10 cellular contexts compared by ENCODE assay signal in the genomic region with DNA sequence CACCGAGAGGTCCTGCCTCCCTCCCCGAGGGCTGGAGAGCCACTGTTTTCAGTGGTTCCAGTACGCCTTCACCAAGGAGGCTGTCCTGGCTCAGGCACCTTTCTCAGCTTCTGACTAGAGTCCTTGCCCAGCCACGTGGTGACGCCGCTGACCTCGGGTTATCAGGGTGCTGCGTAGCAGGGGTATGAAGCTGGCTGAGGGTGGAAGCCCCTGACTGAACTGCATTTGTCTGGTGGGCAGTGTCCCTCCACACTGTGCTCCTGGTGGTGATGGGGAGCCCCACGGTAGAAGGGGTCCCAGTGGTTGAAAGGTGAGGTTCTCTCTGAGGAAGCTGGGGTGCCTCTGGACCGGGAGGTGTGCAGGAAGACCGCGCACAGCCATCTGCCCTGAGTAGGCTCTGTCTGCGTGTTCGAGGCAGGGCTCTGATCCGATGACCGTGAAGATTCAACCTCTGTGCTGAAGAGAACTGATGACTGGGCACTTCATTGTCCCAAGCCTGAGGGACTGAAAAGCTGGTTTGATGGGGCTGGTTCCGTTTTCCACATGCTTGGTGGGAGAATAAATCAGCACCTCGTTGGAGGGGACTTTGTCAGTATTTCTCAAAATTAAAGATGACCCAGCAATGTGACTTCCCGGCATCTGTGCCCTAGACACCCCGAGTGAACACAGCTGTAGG. TPM values are rescaled to one million over a fixed set of nuclear protein-coding genes. Genes with fewer than 3 reads are reported as not detected.
DNase-seq lines count a peak whose midpoint lies in the region; ATAC-seq and TF ChIP-seq lines count a peak whose summit lies in the region.
"Had no signal": no experiment of that assay in that cellular context is flagged by ENCODE, and none has a peak within 500 bp of the region (broad histone marks: within the 10 kb centered on the region; RNA-seq: fewer than 3 reads in every experiment).

No MANE protein-coding gene starts in this region.

- H3K27me3 Mint-ChIP-seq in activated naive CD4-positive, alpha-beta T cell treated with anti-CD3 and anti-CD28 coated beads for 36 hours (ENCODE audit: low read depth) = no peaks in the 10 kb centered on the region
- H3K27me3 Mint-ChIP-seq in dendritic cell treated with granulocyte-macrophage colony-stimulating factor and Interleukin-4, amounts not matched to agents 40 ng/mL and 50 ng/mL, for 4 days = peaks cover 14% of the 10 kb centered on the region

- H3K27me3 ChIP-seq in Peyer's patch = no peaks in the 10 kb centered on the region

- H3K4me3 ChIP-seq in Peyer's patch = no peak overlapping the region

- peak overlapping the region; percentile 99 for H3K27ac Mint-ChIP-seq in activated naive CD4-positive, alpha-beta T cell treated with anti-CD3 and anti-CD28 coated beads for 36 hours
- H3K27ac Mint-ChIP-seq in dendritic cell treated with granulocyte-macrophage colony-stimulating factor and Interleukin-4, amounts not matched to agents 40 ng/mL and 50 ng/mL, for 4 days = peak overlapping the region; percentile 44
- peak overlapping the region; percentile 99 for H3K27ac Mint-ChIP-seq in stimulated activated effector memory CD8-positive, alpha-beta T cell treated with anti-CD3 and anti-CD28 coated beads, Interleukin-12 subunit alpha, Interleukin-12 subunit beta, amount 100 ng/mL, for 72 hours
- H3K27ac Mint-ChIP-seq: progenitor cell of endocrine pancreas had no signal

- CTCF ChIA-PET in activated naive CD4-positive, alpha-beta T cell treated with anti-CD3 and anti-CD28 coated beads for 36 hours (lab: Charles Lee) = no interaction called here

- intact Hi-C loops in activated naive CD4-positive, alpha-beta T cell treated with anti-CD3 and anti-CD28 coated beads for 36 hours (cut with micrococcal nuclease) = loop anchor here (5.0 to 10.0 kb wide), 6 partner anchors 121 to 409 kb away; a partner anchor contains a TSS
- intact Hi-C loops in dendritic cell treated with granulocyte-macrophage colony-stimulating factor and Interleukin-4, amounts not matched to agents 40 ng/mL and 50 ng/mL, for 4 days (cut with micrococcal nuclease) = no loop called here
- intact Hi-C loops in sciatic nerve (cut with DNase I) = no loop called here

- DNase-seq in activated naive CD4-positive, alpha-beta T cell treated with anti-CD3 and anti-CD28 coated beads for 36 hours = no peak
- no peak for DNase-seq in activated naive CD4-positive, alpha-beta T cell treated with anti-CD3 and anti-CD28 coated beads, Interleukin-2, amount 50 U/mL, for 16 hours
- no peak for DNase-seq in Peyer's patch
- no peak for DNase-seq in stimulated activated effector memory CD8-positive, alpha-beta T cell treated with anti-CD3 and anti-CD28 coated beads, Interleukin-12 subunit alpha, Interleukin-12 subunit beta, amount 100 ng/mL, for 72 hours (ENCODE audit: low spot score in 2 of 2)
- DNase-seq in stimulated activated CD4-positive, alpha-beta T cell treated with anti-CD3 and anti-CD28 coated beads, Interleukin-12 subunit alpha, Interleukin-12 subunit beta, amount 100 ng/mL, for 4 hours = no peak
- no peak for DNase-seq in sciatic nerve (ENCODE audit: low spot score)
- no peak for DNase-seq in NCI-H1694 (lab: John Stamatoyannopoulos, UW)
- DNase-seq: NCI-H446 treated with DMSO at 0.1 percent for 48 hours had no signal

- no peaks in the 10 kb centered on the region for H3K9me3 Mint-ChIP-seq in activated naive CD4-positive, alpha-beta T cell treated with anti-CD3 and anti-CD28 coated beads for 36 hours
- H3K9me3 Mint-ChIP-seq in dendritic cell treated with granulocyte-macrophage colony-stimulating factor and Interleukin-4, amounts not matched to agents 40 ng/mL and 50 ng/mL, for 4 days = no peaks in the 10 kb centered on the region
- no peaks in the 10 kb centered on the region for H3K9me3 Mint-ChIP-seq in stimulated activated effector memory CD8-positive, alpha-beta T cell treated with anti-CD3 and anti-CD28 coated beads, Interleukin-12 subunit alpha, Interleukin-12 subunit beta, amount 100 ng/mL, for 72 hours

- TF ChIP-seq CTCF in Peyer's patch (IDR thresholded peaks at IDR 0.05) = no peak

- peak overlapping the region in 3 of 4 donors; percentile 70 to 85 (median 85) for H3K27ac ChIP-seq in Peyer's patch

- no peak for TF ChIP-seq POLR2A in Peyer's patch (IDR thresholded peaks at IDR 0.05)

- H3K9me3 ChIP-seq in Peyer's patch = no peaks in the 10 kb centered on the region

- H3K36me3 ChIP-seq in Peyer's patch = peaks cover 0 to 8% (median 0%) of the 10 kb centered on the region in 3 donors

- H3K36me3 Mint-ChIP-seq in activated naive CD4-positive, alpha-beta T cell treated with anti-CD3 and anti-CD28 coated beads for 36 hours (ENCODE audit: low read depth) = peaks cover 11% of the 10 kb centered on the region
- H3K36me3 Mint-ChIP-seq in dendritic cell treated with granulocyte-macrophage colony-stimulating factor and Interleukin-4, amounts not matched to agents 40 ng/mL and 50 ng/mL, for 4 days (ENCODE audit: low read depth) = peaks cover 52% of the 10 kb centered on the region
- peaks cover 48% of the 10 kb centered on the region for H3K36me3 Mint-ChIP-seq in stimulated activated effector memory CD8-positive, alpha-beta T cell treated with anti-CD3 and anti-CD28 coated beads, Interleukin-12 subunit alpha, Interleukin-12 subunit beta, amount 100 ng/mL, for 72 hours

- peak overlapping the region; percentile 76 for H3K4me3 Mint-ChIP-seq in activated naive CD4-positive, alpha-beta T cell treated with anti-CD3 and anti-CD28 coated beads for 36 hours
- H3K4me3 Mint-ChIP-seq in dendritic cell treated with granulocyte-macrophage colony-stimulating factor and Interleukin-4, amounts not matched to agents 40 ng/mL and 50 ng/mL, for 4 days = no peak overlapping the region
- H3K4me3 Mint-ChIP-seq in stimulated activated effector memory CD8-positive, alpha-beta T cell treated with anti-CD3 and anti-CD28 coated beads, Interleukin-12 subunit alpha, Interleukin-12 subunit beta, amount 100 ng/mL, for 72 hours = peak overlapping the region; percentile 89

- ATAC-seq in stimulated activated effector memory CD8-positive, alpha-beta T cell treated with anti-CD3 and anti-CD28 coated beads, Interleukin-12 subunit alpha, Interleukin-12 subunit beta, amount 100 ng/mL, for 72 hours = no peak
- ATAC-seq in sciatic nerve = no peak

- H3K4me1 ChIP-seq in Peyer's patch = peaks cover 11 to 74% (median 46%) of the 10 kb centered on the region in 4 donors

- peaks cover 66% of the 10 kb centered on the region for H3K4me1 Mint-ChIP-seq in activated naive CD4-positive, alpha-beta T cell treated with anti-CD3 and anti-CD28 coated beads for 36 hours (ENCODE audit: low read depth)
- H3K4me1 Mint-ChIP-seq in dendritic cell treated with granulocyte-macrophage colony-stimulating factor and Interleukin-4, amounts not matched to agents 40 ng/mL and 50 ng/mL, for 4 days (ENCODE audit: low read depth) = peaks cover 63% of the 10 kb centered on the region
- H3K4me1 Mint-ChIP-seq in stimulated activated effector memory CD8-positive, alpha-beta T cell treated with anti-CD3 and anti-CD28 coated beads, Interleukin-12 subunit alpha, Interleukin-12 subunit beta, amount 100 ng/mL, for 72 hours = peaks cover 77% of the 10 kb centered on the region

RNA-seq across cellular contexts. Expression of a gene that starts 2.5 kb away (rescaled TPM):
- total RNA-seq in activated naive CD4-positive, alpha-beta T cell treated with anti-CD3 and anti-CD28 coated beads for 36 hours = 10 to 100 TPM; 26.1 to 26.7 TPM
- 100 to 1,000 TPM in 2 of 4 donors, 10 to 100 TPM in 2; 94.6 to 120 (median 108) TPM for total RNA-seq in Peyer's patch
- 41.1 TPM for total RNA-seq in sciatic nerve

Comparison
In these comparisons a context has a peak if more than half of its experiments do, and no peak if none do; other contexts are left out.
1. H3K27ac Mint-ChIP-seq: peak in every context shown above with its lines; median percentile 99 in activated naive CD4-positive, alpha-beta T cell treated with anti-CD3 and anti-CD28 coated beads for 36 hours; 99 in stimulated activated effector memory CD8-positive, alpha-beta T cell treated with anti-CD3 and anti-CD28 coated beads, Interleukin-12 subunit alpha, Interleukin-12 subunit beta, amount 100 ng/mL, for 72 hours; 44 in dendritic cell treated with granulocyte-macrophage colony-stimulating factor and Interleukin-4, amounts not matched to agents 40 ng/mL and 50 ng/mL, for 4 days.